28 cellular contexts compared by ENCODE assay signal in the genomic region with DNA sequence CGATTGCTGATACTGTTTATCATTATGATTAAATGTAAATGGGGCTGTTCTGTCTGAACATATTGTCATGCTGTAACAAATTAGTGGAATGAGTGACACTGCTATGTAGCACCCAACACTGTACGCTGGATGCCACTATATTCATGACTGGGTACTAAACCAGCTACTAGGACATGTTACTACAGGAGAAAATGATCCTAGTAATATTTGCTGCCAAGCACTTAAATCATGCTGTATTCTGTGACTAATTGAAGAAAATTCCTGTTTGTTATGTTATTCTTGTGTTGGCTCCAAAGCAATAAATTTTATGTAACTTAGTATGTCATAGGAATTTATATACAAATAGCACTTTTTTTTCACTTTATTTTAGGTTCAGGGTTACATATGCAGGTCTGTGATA.
DNase-seq lines count a peak whose midpoint lies in the region; ATAC-seq and TF ChIP-seq lines count a peak whose summit lies in the region.
"Had no signal": no experiment of that assay in that cellular context is flagged by ENCODE, and none has a peak within 500 bp of the region (broad histone marks: within the 10 kb centered on the region; RNA-seq: fewer than 3 reads in every experiment).

No MANE protein-coding gene starts in this region.

- ATAC-seq in foreskin keratinocyte (peak; percentile 100), HG02938 (IDR thresholded peaks at IDR 0.05; ENCODE audit: unreplicated experiment) (no peak), HG02840 (IDR thresholded peaks at IDR 0.05; ENCODE audit: low FRiP score, unreplicated experiment) (no peak)
- ATAC-seq: activated T-cell treated with anti-CD3 and anti-CD28 coated beads, Interleukin-2, amount 50 U/mL, for 4 hours; body of pancreas; GM23338; HepG2; left cardiac atrium; pancreas; stimulated activated effector memory CD8-positive, alpha-beta T cell treated with anti-CD3 and anti-CD28 coated beads, Interleukin-12 subunit alpha, Interleukin-12 subunit beta, amount 100 ng/mL, for 72 hours had no signal

- TF ChIP-seq CTCF in astrocyte of the spinal cord (IDR thresholded peaks at IDR 0.05; ENCODE audit: low read depth, low read length) (no peak), foreskin keratinocyte (conservative IDR thresholded peaks at IDR 0.05) (peak; percentile 71), ascending aorta (IDR thresholded peaks at IDR 0.05) (no peak)

- H3K27me3 ChIP-seq in foreskin keratinocyte = no peaks in the 10 kb centered on the region
- H3K27me3 ChIP-seq in ascending aorta = no peaks in the 10 kb centered on the region
- H3K27me3 ChIP-seq: body of pancreas, pancreas had no signal

- DNase-seq in A172 (ENCODE audit: low spot score) = peak; percentile 25
- DNase-seq in LHCN-M2 (ENCODE audit: low read depth) = peak; percentile 47
- peak; percentile 19 for DNase-seq in astrocyte of the spinal cord (ENCODE audit: low read depth, low spot score)
- peak; percentile 91 to 96 for DNase-seq in foreskin keratinocyte
- DNase-seq in HT-29 (ENCODE audit: low spot score) = no peak
- DNase-seq in ascending aorta (ENCODE audit: low spot score in 2 of 2) = no peak
- DNase-seq: activated CD4-positive, CD25-positive, alpha-beta regulatory T cell; activated gamma-delta T cell treated with Interleukin-2 at 50 U/mL for 16 hours; activated naive CD8-positive, alpha-beta T cell treated with anti-CD3 and anti-CD28 coated beads, Interleukin-2, amount 10 ng/mL, durations not matched to agents 7 days and 5 days; activated T-cell treated with anti-CD3 and anti-CD28 coated beads, Interleukin-2, amount 50 U/mL, for 4 hours; body of pancreas; Calu3; cerebellar nuclear complex; DMS79; hippocampal formation; Karpas-422; left cardiac atrium; NCI-H1048; NCI-H1694; NCI-H510A treated with DMSO at 0.1 percent for 48 hours; pancreas had no signal

- no peaks in the 10 kb centered on the region for H3K9me3 ChIP-seq in ascending aorta
- H3K9me3 ChIP-seq: body of pancreas, pancreas had no signal

- H3K27ac ChIP-seq in foreskin keratinocyte (no peak overlapping the region), ascending aorta (no peak overlapping the region)
- H3K27ac ChIP-seq: body of pancreas, pancreas, SK-N-MC had no signal

- H3K4me3 ChIP-seq in astrocyte of the spinal cord (ENCODE audit: low read depth, low read length) = no peak overlapping the region
- H3K4me3 ChIP-seq in ascending aorta = no peak overlapping the region
- H3K4me3 ChIP-seq: body of pancreas, GM23338, lung, pancreas, SK-N-MC had no signal

- in situ Hi-C loops in astrocyte of the spinal cord (cut with HindIII; ENCODE audit: low sequenced_read_pairs) = no loop called here

- no peaks in the 10 kb centered on the region for H3K36me3 ChIP-seq in ascending aorta
- H3K36me3 ChIP-seq: pancreas had no signal

- H3K4me1 ChIP-seq in foreskin keratinocyte (peaks cover 4% of the 10 kb centered on the region), ascending aorta (no peaks in the 10 kb centered on the region)
- H3K4me1 ChIP-seq: body of pancreas, pancreas had no signal

- intact Hi-C loops in ascending aorta (cut with DNase I) = no loop called here

Comparison
In these comparisons a context has a peak if more than half of its experiments do, and no peak if none do; other contexts are left out.
1. DNase-seq: peak in A172 (single experiment), LHCN-M2 (single experiment), astrocyte of the spinal cord (single experiment) and foreskin keratinocyte (2 of 2); none in HT-29 (single experiment) and ascending aorta (0 of 2).